17 cellular contexts compared by ENCODE assay signal in genomic region chr5:59115345-59115744, GRCh38.
DNase-seq lines count a peak whose midpoint lies in the region; FAIRE-seq and TF ChIP-seq lines count a peak whose summit lies in the region.
"Had no signal": no experiment of that assay in that cellular context is flagged by ENCODE, and none has a peak within 500 bp of the region (broad histone marks: within the 10 kb centered on the region; RNA-seq: fewer than 3 reads in every experiment).

No MANE protein-coding gene starts in this region.

- FAIRE-seq in bronchial epithelial cell (lab: Jason Lieb, UNC), result no peak
- FAIRE-seq: urothelium cell line had no signal

- no peak overlapping the region for H3K27ac ChIP-seq in esophagus squamous epithelium
- H3K27ac ChIP-seq: gastroesophageal sphincter had no signal

- no peak overlapping the region for H3K4me3 ChIP-seq in bronchial epithelial cell (ENCODE audit: low read depth, low read length)
- no peak overlapping the region for H3K4me3 ChIP-seq in esophagus squamous epithelium
- H3K4me3 ChIP-seq: gastroesophageal sphincter had no signal

- H3K9me3 ChIP-seq in esophagus squamous epithelium, result no peaks in the 10 kb centered on the region
- H3K9me3 ChIP-seq: gastroesophageal sphincter had no signal

- H3K4me1 ChIP-seq in esophagus squamous epithelium, result peaks cover 0 to 18% (median 3%) of the 10 kb centered on the region in 3 donors
- H3K4me1 ChIP-seq: gastroesophageal sphincter had no signal

- H3K36me3 ChIP-seq in bronchial epithelial cell (ENCODE audit: control insufficient read depth, insufficient read depth, low read length) (no peaks in the 10 kb centered on the region), esophagus squamous epithelium (no peaks in the 10 kb centered on the region)
- H3K36me3 ChIP-seq: gastroesophageal sphincter had no signal

- TF ChIP-seq CTCF in bronchial epithelial cell (IDR thresholded peaks at IDR 0.05; ENCODE audit: insufficient read depth, low read length, severe bottlenecking), result no peak
- TF ChIP-seq CTCF in esophagus squamous epithelium (IDR thresholded peaks at IDR 0.05), result no peak

- intact Hi-C loops in esophagus squamous epithelium (cut with DNase I), result no loop called here

- DNase-seq in AG08395 (ENCODE audit: low spot score) (peak; percentile 12), LHCN-M2 (ENCODE audit: low read depth) (peak; percentile 40), bronchial epithelial cell (ENCODE audit: low read depth) (peak; percentile 49), glomerular visceral epithelial cell (ENCODE audit: extremely low spot score) (peak; percentile 22), NCI-H345 (lab: John Stamatoyannopoulos, UW) (no peak), NCI-H2081 treated with DMSO at 0.1 percent for 48 hours (lab: John Stamatoyannopoulos, UW) (no peak), esophagus squamous epithelium (lab: John Stamatoyannopoulos, UW) (no peak)
- no peak for DNase-seq in activated CD8-positive, alpha-beta memory T cell treated with anti-CD3 and anti-CD28 coated beads, Interleukin-2, amount 50 U/mL, for 48 hours
- DNase-seq: activated CD4-positive, alpha-beta T cell treated with anti-CD3 and anti-CD28 coated beads, Interleukin-2, amount 50 U/mL, for 4 hours; CD4-positive, alpha-beta T cell; DMS53; KG1; NCI-H1048; NCI-H526; substantia nigra had no signal

- no peak for TF ChIP-seq POLR2A in esophagus squamous epithelium (IDR thresholded peaks at IDR 0.05)

- H3K27me3 ChIP-seq in bronchial epithelial cell (ENCODE audit: control insufficient read depth, insufficient read depth, low read length) (no peaks in the 10 kb centered on the region), esophagus squamous epithelium (no peaks in the 10 kb centered on the region)
- H3K27me3 ChIP-seq: gastroesophageal sphincter had no signal

Comparison
In these comparisons a context has a peak if more than half of its experiments do, and no peak if none do; other contexts are left out.
1. DNase-seq: peak in AG08395 (single experiment), LHCN-M2 (single experiment), bronchial epithelial cell (single experiment) and glomerular visceral epithelial cell (single experiment); none in NCI-H345 (single experiment), NCI-H2081 treated with DMSO at 0.1 percent for 48 hours (single experiment), activated CD8-positive, alpha-beta memory T cell treated with anti-CD3 and anti-CD28 coated beads, Interleukin-2, amount 50 U/mL, for 48 hours (single experiment) and esophagus squamous epithelium (single experiment).